23 cellular contexts compared by ENCODE assay signal in the genomic region with DNA sequence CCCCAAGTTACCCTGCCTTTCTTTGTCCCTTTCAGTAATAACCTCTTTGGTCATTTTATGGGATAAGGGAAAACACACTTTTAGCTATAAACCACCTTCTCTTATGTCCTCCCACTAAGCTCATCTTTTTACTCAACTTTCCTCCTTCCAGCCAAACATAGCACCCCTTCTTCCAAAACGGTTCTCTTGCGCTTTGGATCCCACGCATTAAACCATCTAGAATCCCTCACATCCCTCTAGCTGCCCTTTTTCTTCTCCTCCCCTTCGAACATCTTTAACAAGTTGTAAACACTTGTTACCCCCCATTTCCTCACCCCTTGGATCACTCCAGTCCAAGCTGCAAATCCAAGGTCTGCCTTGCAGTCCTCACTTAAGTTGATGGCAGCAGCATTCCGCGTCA. TPM values are rescaled to one million over a fixed set of nuclear protein-coding genes. Genes with fewer than 3 reads are reported as not detected.
A peak's percentile ranks its signal among the peaks of the same experiment; 100 is the strongest.
DNase-seq lines count a peak whose midpoint lies in the region; ATAC-seq, FAIRE-seq and TF ChIP-seq lines count a peak whose summit lies in the region.
"Had no signal": no experiment of that assay in that cellular context is flagged by ENCODE, and none has a peak within 500 bp of the region (broad histone marks: within the 10 kb centered on the region; RNA-seq: fewer than 3 reads in every experiment).

No MANE protein-coding gene starts in this region.

- H3K4me2 ChIP-seq in HepG2 (ENCODE audit: low read depth, low read length): no peak overlapping the region
- peak overlapping the region; percentile 60 for H3K4me2 ChIP-seq in SU-DHL-6 (ENCODE audit: low read depth, low read length, poor library complexity, severe bottlenecking)
- no peak overlapping the region for H3K4me2 ChIP-seq in neural progenitor cell

- no peak for TF ChIP-seq CTCF in HepG2 (CRISPR knock-in tag; IDR thresholded peaks at IDR 0.05)
- TF ChIP-seq CTCF in right lobe of liver (IDR thresholded peaks at IDR 0.05): no peak
- TF ChIP-seq CTCF in SU-DHL-6 (IDR thresholded peaks at IDR 0.05; ENCODE audit: insufficient read depth, low read length, poor library complexity, severe bottlenecking): no peak
- TF ChIP-seq CTCF in neural progenitor cell (IDR thresholded peaks at IDR 0.05): no peak
- TF ChIP-seq CTCF in gastrocnemius medialis (IDR thresholded peaks at IDR 0.05 in 4 of 5, conservative IDR thresholded peaks at IDR 0.05 in 1 of 5): no peak
- TF ChIP-seq CTCF in foreskin fibroblast (IDR thresholded peaks at IDR 0.05; ENCODE audit: low read depth, low read length): no peak

- no peaks in the 10 kb centered on the region for H3K27me3 Mint-ChIP-seq in neural progenitor cell (ENCODE audit: insufficient read depth, low read depth)

- no peaks in the 10 kb centered on the region for H3K4me1 Mint-ChIP-seq in neural progenitor cell

- H3K79me2 ChIP-seq in HepG2 (ENCODE audit: insufficient read depth, low read length) (peaks cover 85% of the 10 kb centered on the region), SU-DHL-6 (ENCODE audit: insufficient read depth, low read length) (peaks cover 100% of the 10 kb centered on the region), neural progenitor cell (ENCODE audit: low read depth) (peaks cover 96% of the 10 kb centered on the region)

- H3K27me3 ChIP-seq in HepG2 (ENCODE audit: control insufficient read depth in 1 of 2, insufficient read depth in 2 of 2, low read length in 2 of 2) (no peaks in the 10 kb centered on the region), right lobe of liver (no peaks in the 10 kb centered on the region), SU-DHL-6 (ENCODE audit: low read length) (no peaks in the 10 kb centered on the region), neural progenitor cell (no peaks in the 10 kb centered on the region), gastrocnemius medialis (no peaks in the 10 kb centered on the region)

- no TSS peak for BruUV-seq in HepG2 (replicated peaks; lab: Mats Ljungman, UMichigan)

- peaks cover 36% of the 10 kb centered on the region for H3F3A ChIP-seq in SU-DHL-6 (ENCODE audit: insufficient read depth)
- peaks cover 3% of the 10 kb centered on the region for H3F3A ChIP-seq in neural progenitor cell (ENCODE audit: low read depth)

- DNase-seq in HepG2 (ENCODE audit: low spot score) (no peak), right lobe of liver (no peak), neural progenitor cell (ENCODE audit: low spot score) (no peak), gastrocnemius medialis (no peak), foreskin fibroblast (no peak), retina (no peak), NOMO-1 treated with DMSO at 0.1 percent for 48 hours (lab: John Stamatoyannopoulos, UW; ENCODE audit: unreplicated experiment) (no peak)
- DNase-seq: C1 segment of cervical spinal cord; Caco-2; CD8-positive, alpha-beta T cell; GDM1; MM.1S; NCI-H2029; NCI-H446 treated with DMSO at 0.1 percent for 48 hours; NCI-H526 treated with DMSO at 0.1 percent for 48 hours; SIG-M5; SW 1271 had no signal

- H3K36me3 Mint-ChIP-seq in neural progenitor cell: peaks cover 10% of the 10 kb centered on the region

- H3K9me3 ChIP-seq in HepG2 (ENCODE audit: low read length) (no peaks in the 10 kb centered on the region), right lobe of liver (no peaks in the 10 kb centered on the region), SU-DHL-6 (ENCODE audit: insufficient read depth, low read length) (no peaks in the 10 kb centered on the region), neural progenitor cell (ENCODE audit: low read depth) (no peaks in the 10 kb centered on the region), gastrocnemius medialis (no peaks in the 10 kb centered on the region)
- H3K9me3 ChIP-seq: Caco-2 had no signal

- H3K9me3 Mint-ChIP-seq in neural progenitor cell: no peaks in the 10 kb centered on the region
- H3K9me3 Mint-ChIP-seq: CD8-positive, alpha-beta T cell had no signal

- ATAC-seq in HepG2 (no peak), right lobe of liver (no peak), gastrocnemius medialis (no peak)
- ATAC-seq: CD8-positive, alpha-beta T cell; HCT116 had no signal

- intact Hi-C loops in HepG2 (cut with micrococcal nuclease; ENCODE audit: unreplicated experiment): no loop called here
- intact Hi-C loops in right lobe of liver (cut with DNase I): no loop called here
- intact Hi-C loops in gastrocnemius medialis (cut with DNase I; ENCODE audit: low total_unique reads): no loop called here

- 95% methylated on average over 6 of the region's 6 CpGs for WGBS in HepG2 (ENCODE audit: low lambda C conversion rate)
- WGBS in right lobe of liver (ENCODE audit: insufficient coverage, low coverage, low lambda C conversion rate, missing lambda C conversion rate): 90% methylated on average over 6 of the region's 6 CpGs

- no peaks in the 10 kb centered on the region for H3K9me2 ChIP-seq in SU-DHL-6 (replicated peaks; ENCODE audit: insufficient read depth, low read length)

- no peak overlapping the region for H3K27ac Mint-ChIP-seq in neural progenitor cell
- H3K27ac Mint-ChIP-seq: CD8-positive, alpha-beta T cell had no signal

- H4K20me1 ChIP-seq in HepG2 (ENCODE audit: insufficient read depth, low read length): peaks cover 21% of the 10 kb centered on the region
- H4K20me1 ChIP-seq in SU-DHL-6 (ENCODE audit: low read depth, low read length): peaks cover 19% of the 10 kb centered on the region
- H4K20me1 ChIP-seq in neural progenitor cell (ENCODE audit: low read depth): peaks cover 59% of the 10 kb centered on the region

- FAIRE-seq in HepG2 (lab: Jason Lieb, UNC): no peak
- FAIRE-seq: GM12891, GM19239, RCC 7860 had no signal

- TF ChIP-seq POLR2A in HepG2 (IDR thresholded peaks at IDR 0.05; ENCODE audit: insufficient read depth in 1 of 2, low read depth in 2 of 2, low read length in 2 of 2) (no peak), right lobe of liver (IDR thresholded peaks at IDR 0.05) (no peak), gastrocnemius medialis (IDR thresholded peaks at IDR 0.05) (no peak)

- no peak for TF ChIP-seq RAD21 in HepG2 (CRISPR knock-in tag; IDR thresholded peaks at IDR 0.05)

- H2AFZ ChIP-seq in HepG2 (ENCODE audit: low read length): no peak overlapping the region
- H2AFZ ChIP-seq in SU-DHL-6 (ENCODE audit: low read depth, low read length, severe bottlenecking): no peak overlapping the region
- no peak overlapping the region for H2AFZ ChIP-seq in neural progenitor cell (replicated peaks)

- H3K4me1 ChIP-seq in HepG2 (ENCODE audit: insufficient read depth, low read length): peaks cover 12% of the 10 kb centered on the region
- peaks cover 0 to 6% (median 3%) of the 10 kb centered on the region in 4 donors for H3K4me1 ChIP-seq in right lobe of liver
- H3K4me1 ChIP-seq in neural progenitor cell: no peaks in the 10 kb centered on the region
- H3K4me1 ChIP-seq in gastrocnemius medialis: peaks cover 41 to 48% of the 10 kb centered on the region in 2 donors
- H3K4me1 ChIP-seq: Caco-2 had no signal

- in situ Hi-C loops in HepG2 (cut with HindIII; ENCODE audit: extremely low pct_ligation_motif_present, low pct_unique_long_range_greater_than_20kb): no loop called here
- in situ Hi-C loops in gastrocnemius medialis (cut with MboI; ENCODE audit: low sequenced_read_pairs in 4 of 4): no loop called here

- POLR2A ChIA-PET in HepG2 (lab: Yijun Ruan, JAX): interaction anchor here (0.8 kb wide), 1 partner anchor 107 kb away, joined by 3 read pairs; no protein-coding TSS in a partner anchor

- H3K27ac ChIP-seq in HepG2 (ENCODE audit: extremely low read length, insufficient read depth, low read length) (no peak overlapping the region), right lobe of liver (no peak overlapping the region), SU-DHL-6 (ENCODE audit: low read depth, low read length) (peak overlapping the region; percentile 71), neural progenitor cell (peak overlapping the region; percentile 13), gastrocnemius medialis (peak overlapping the region in 3 of 4 donors; percentile 25 to 30 (median 30))
- H3K27ac ChIP-seq: SK-N-MC had no signal

- TF ChIP-seq EP300 in HepG2 (IDR thresholded peaks at IDR 0.05; ENCODE audit: low read depth in 2 of 2, low read length in 2 of 2) (no peak), HepG2 (CRISPR knock-in tag; IDR thresholded peaks at IDR 0.05; ENCODE audit: borderline replicate concordance) (no peak)

- H3K36me3 ChIP-seq in HepG2 (replicated peaks in 1 of 2; ENCODE audit: control insufficient read depth in 1 of 2, insufficient read depth in 2 of 2, low read length in 2 of 2) (peaks cover 8 to 52% of the 10 kb centered on the region in 2 experiments; a peak in 4 of 5 replicates), right lobe of liver (peaks cover 0 to 8% (median 2%) of the 10 kb centered on the region in 4 donors), SU-DHL-6 (ENCODE audit: low read length) (peaks cover 27% of the 10 kb centered on the region; the same call in 1 of the 2 replicates), neural progenitor cell (peaks cover 15% of the 10 kb centered on the region), gastrocnemius medialis (peaks cover 0 to 7% of the 10 kb centered on the region in 2 donors)

- H3K4me3 ChIP-seq in HepG2 (replicated peaks in 1 of 3; ENCODE audit: insufficient read depth in 1 of 3, low read depth in 2 of 3, low read length in 3 of 3): no peak overlapping the region
- no peak overlapping the region for H3K4me3 ChIP-seq in right lobe of liver
- H3K4me3 ChIP-seq in SU-DHL-6 (ENCODE audit: insufficient read depth, low read length, poor library complexity, severe bottlenecking): no peak overlapping the region
- H3K4me3 ChIP-seq in neural progenitor cell: no peak overlapping the region
- no peak overlapping the region for H3K4me3 ChIP-seq in gastrocnemius medialis
- H3K4me3 ChIP-seq in foreskin fibroblast (ENCODE audit: low read depth in 1 of 2, low read length in 2 of 2): no peak overlapping the region
- H3K4me3 ChIP-seq: SK-N-MC had no signal

- H3K4me3 Mint-ChIP-seq in neural progenitor cell: no peak overlapping the region
- H3K4me3 Mint-ChIP-seq: CD8-positive, alpha-beta T cell had no signal

- CTCF ChIA-PET in HepG2 (lab: Yijun Ruan, JAX; ENCODE audit: low intra/inter-chr PET ratio, low total read pairs): no interaction called here

- H3K9ac ChIP-seq in HepG2 (ENCODE audit: insufficient read depth, low read depth, low read length) (no peak overlapping the region), SU-DHL-6 (ENCODE audit: low read length) (peak overlapping the region; percentile 21; the same call in 1 of the 2 replicates), neural progenitor cell (peak overlapping the region; percentile 14)

RNA-seq across cellular contexts. Expression of a gene that starts 13.4 kb away (rescaled TPM):
- total RNA-seq in HepG2 (2016; rRNA removed; fragmentation: Illumina TruSeq; extraction: Trizol) (43.5 and 64.9 TPM in 2 replicates), right lobe of liver (10 to 100 TPM; 13.4 to 21.3 (median 18.8) TPM), neural progenitor cell (ENCODE audit: low replicate concordance) (52.5 and 79.4 TPM in 2 replicates), gastrocnemius medialis (10 to 100 TPM; 36.9 to 43.4 (median 39.6) TPM)
- 13.0 and 17.4 TPM in 2 replicates for total RNA-seq in HepG2 (2016; cell fraction: cytosol; rRNA removed; fragmentation: Illumina TruSeq; extraction: Trizol; ENCODE audit: low read depth)
- 43.7 and 63.9 TPM in 2 replicates for total RNA-seq in HepG2 (2016; cell fraction: insoluble cytoplasmic fraction; rRNA removed; fragmentation: Illumina TruSeq; extraction: Trizol)
- 23.7 and 25.1 TPM in 2 replicates for total RNA-seq in HepG2 (2016; cell fraction: membrane; rRNA removed; fragmentation: Illumina TruSeq; extraction: Trizol)
- 39.3 and 43.8 TPM in 2 replicates for total RNA-seq in HepG2 (2016; cell fraction: nucleus; rRNA removed; fragmentation: Illumina TruSeq; extraction: Trizol)
- 12.3 and 13.2 TPM in 2 replicates for polyA plus RNA-seq in HepG2 (2011; rRNA removed)
- 5.6 and 9.8 TPM in 2 replicates for polyA plus RNA-seq in HepG2 (2011; cell fraction: cytosol; rRNA removed)
- polyA plus RNA-seq in HepG2 (2011; cell fraction: nucleus; rRNA removed): 8.2 and 10.9 TPM in 2 replicates
- polyA plus RNA-seq in HepG2 (2012): 22.0 and 30.6 TPM in 2 replicates
- polyA plus RNA-seq in HepG2 (2016; cell fraction: cytosol; fragmentation: Illumina TruSeq; extraction: Trizol; ENCODE audit: low read depth): 1.3 and 1.7 TPM in 2 replicates
- polyA plus RNA-seq in HepG2 (2016; cell fraction: insoluble cytoplasmic fraction; fragmentation: Illumina TruSeq; extraction: Trizol; ENCODE audit: low read depth): 38.5 and 41.9 TPM in 2 replicates
- polyA plus RNA-seq in HepG2 (2016; cell fraction: membrane; fragmentation: Illumina TruSeq; extraction: Trizol; ENCODE audit: low read depth): 7.0 and 7.3 TPM in 2 replicates
- 30.3 and 32.3 TPM in 2 replicates for polyA plus RNA-seq in HepG2 (2016; cell fraction: nucleus; fragmentation: Illumina TruSeq; extraction: Trizol; ENCODE audit: insufficient read depth, low read depth)
- 17.4 and 26.8 TPM in 2 replicates for polyA minus RNA-seq in HepG2 (2011; rRNA and poly(A)+ RNA removed; ENCODE audit: low replicate concordance)
- polyA minus RNA-seq in HepG2 (2011; cell fraction: cytosol; rRNA and poly(A)+ RNA removed): 26.6 and 30.6 TPM in 2 replicates
- polyA minus RNA-seq in HepG2 (2011; cell fraction: nucleus; rRNA and poly(A)+ RNA removed): 38.2 and 48.1 TPM in 2 replicates

Comparison
In these comparisons a context has a peak if more than half of its experiments do, and no peak if none do; other contexts are left out.
1. H3K27ac ChIP-seq: peak in SU-DHL-6 (single experiment), neural progenitor cell (single experiment) and gastrocnemius medialis (3 of 4); none in HepG2 (single experiment) and right lobe of liver (0 of 3).